Comparison of ENCODE assay signal across 9 cellular contexts in genomic region chr22:31089101-31090100, GRCh38. TPM values are rescaled to one million over a fixed set of nuclear protein-coding genes. Genes with fewer than 3 reads are reported as not detected.
A peak's percentile ranks its signal among the peaks of the same experiment; 100 is the strongest.
DNase-seq lines count a peak whose midpoint lies in the region; ATAC-seq and TF ChIP-seq lines count a peak whose summit lies in the region.
"Had no signal": no experiment of that assay in that cellular context is flagged by ENCODE, and none has a peak within 500 bp of the region (broad histone marks: within the 10 kb centered on the region; RNA-seq: fewer than 3 reads in every experiment).

No MANE protein-coding gene starts in this region.

- H3K4me3 ChIP-seq in OCI-LY3 (ENCODE audit: low read length) (no peak overlapping the region), lower lobe of right lung (no peak overlapping the region), aorta (ENCODE audit: low read length in 2 of 2) (no peak overlapping the region)
- H3K4me3 ChIP-seq: HAP-1 had no signal

- TF ChIP-seq CTCF in OCI-LY3 (IDR thresholded peaks at IDR 0.05; ENCODE audit: low read depth, low read length), result peak; percentile 97
- TF ChIP-seq CTCF in lower lobe of right lung (IDR thresholded peaks at IDR 0.05), result peak; percentile 77

- H3K27ac ChIP-seq in OCI-LY3 (ENCODE audit: low read length) (no peak overlapping the region), lower lobe of right lung (peak overlapping the region; percentile 53), aorta (ENCODE audit: low read depth in 1 of 2, low read length in 2 of 2) (peak overlapping the region in 1 of 2 donors; percentile 63)

- peak; percentile 46 for DNase-seq in stimulated activated naive CD8-positive, alpha-beta T cell treated with anti-CD3 and anti-CD28 coated beads, Interleukin-15, Interleukin-2, amounts not matched to agents 100 U/mL and 50 U/mL, for 24 hours
- DNase-seq in stimulated activated naive CD8-positive, alpha-beta T cell treated with anti-CD3 and anti-CD28 coated beads, Interleukin-15, amount 100 ng/mL, for 72 hours, result no peak
- peak; percentile 46 for DNase-seq in cerebellar cortex (ENCODE audit: low spot score)
- DNase-seq in lower lobe of right lung, result no peak
- peak in 1 of 2 donors; percentile 74 for DNase-seq in aorta
- no peak for DNase-seq in activated naive CD4-positive, alpha-beta T cell treated with anti-CD3 and anti-CD28 coated beads, Interleukin-2, amount 50 U/mL, for 72 hours (ENCODE audit: low spot score in 2 of 2)

- H4K20me1 ChIP-seq in OCI-LY3 (ENCODE audit: insufficient read depth, low read length), result no peaks in the 10 kb centered on the region

- H3K4me3 Mint-ChIP-seq in stimulated activated naive CD8-positive, alpha-beta T cell treated with anti-CD3 and anti-CD28 coated beads, Interleukin-15, amount 100 ng/mL, for 72 hours, result no peak overlapping the region

- no peaks in the 10 kb centered on the region for H3K27me3 Mint-ChIP-seq in stimulated activated naive CD8-positive, alpha-beta T cell treated with anti-CD3 and anti-CD28 coated beads, Interleukin-15, amount 100 ng/mL, for 72 hours

- peaks cover 16% of the 10 kb centered on the region for H3K4me1 ChIP-seq in OCI-LY3 (ENCODE audit: low read length)
- H3K4me1 ChIP-seq in lower lobe of right lung, result peaks cover 23% of the 10 kb centered on the region
- H3K4me1 ChIP-seq in aorta (ENCODE audit: control insufficient read depth in 1 of 2, insufficient read depth in 2 of 2, low read length in 2 of 2), result no peaks in the 10 kb centered on the region
- H3K4me1 ChIP-seq: HAP-1 had no signal

- H3K4me1 Mint-ChIP-seq in stimulated activated naive CD8-positive, alpha-beta T cell treated with anti-CD3 and anti-CD28 coated beads, Interleukin-15, amount 100 ng/mL, for 72 hours, result peaks cover 8% of the 10 kb centered on the region

- H2AFZ ChIP-seq in OCI-LY3 (ENCODE audit: low read depth, low read length), result no peak overlapping the region

- no peak overlapping the region for H3K4me2 ChIP-seq in OCI-LY3 (ENCODE audit: low read length)

- no peak overlapping the region for H3K9ac ChIP-seq in OCI-LY3 (ENCODE audit: low read length)

- H3K36me3 ChIP-seq in OCI-LY3 (replicated peaks; ENCODE audit: low read depth, low read length), result peaks cover 5% of the 10 kb centered on the region
- peaks cover 68% of the 10 kb centered on the region for H3K36me3 ChIP-seq in lower lobe of right lung
- peaks cover 0 to 19% of the 10 kb centered on the region in 2 donors for H3K36me3 ChIP-seq in aorta (ENCODE audit: control insufficient read depth in 1 of 2, insufficient read depth in 2 of 2, low read length in 1 of 2)

- intact Hi-C loops in lower lobe of right lung (cut with DNase I) (loop anchor here (10.0 kb wide), 1 partner anchor 145 kb away; no protein-coding TSS in a partner anchor), aorta (cut with DNase I) (loop anchor here in 1 of 2 donors (2.0 to 10.0 kb wide), 3 partner anchors 17 to 455 kb away; partner anchors contain the start of genes SELENOM and SLC35E4)

- H3K9me3 ChIP-seq in OCI-LY3 (ENCODE audit: insufficient read depth, low read length) (no peaks in the 10 kb centered on the region), lower lobe of right lung (no peaks in the 10 kb centered on the region), aorta (ENCODE audit: control insufficient read depth, low read length) (no peaks in the 10 kb centered on the region)
- H3K9me3 ChIP-seq: HAP-1 had no signal

- peaks cover 0 to 2% of the 10 kb centered on the region in 2 donors for H3K36me3 Mint-ChIP-seq in activated naive CD4-positive, alpha-beta T cell treated with anti-CD3 and anti-CD28 coated beads, Interleukin-2, amount 50 U/mL, for 72 hours

- ATAC-seq in stimulated activated naive CD8-positive, alpha-beta T cell treated with anti-CD3 and anti-CD28 coated beads, Interleukin-15, Interleukin-2, amounts not matched to agents 100 U/mL and 50 U/mL, for 24 hours, result no peak
- no peak for ATAC-seq in stimulated activated naive CD8-positive, alpha-beta T cell treated with anti-CD3 and anti-CD28 coated beads, Interleukin-15, amount 100 ng/mL, for 72 hours
- ATAC-seq in lower lobe of right lung, result peak; percentile 21 to 22
- ATAC-seq in aorta (ENCODE audit: low FRiP score), result peak; percentile 23
- no peak for ATAC-seq in HG02870 (IDR thresholded peaks at IDR 0.05; ENCODE audit: unreplicated experiment)
- no peak for ATAC-seq in activated naive CD4-positive, alpha-beta T cell treated with anti-CD3 and anti-CD28 coated beads, Interleukin-2, amount 50 U/mL, for 72 hours

- no peaks in the 10 kb centered on the region for H3K9me3 Mint-ChIP-seq in stimulated activated naive CD8-positive, alpha-beta T cell treated with anti-CD3 and anti-CD28 coated beads, Interleukin-15, amount 100 ng/mL, for 72 hours
- H3K9me3 Mint-ChIP-seq in activated naive CD4-positive, alpha-beta T cell treated with anti-CD3 and anti-CD28 coated beads, Interleukin-2, amount 50 U/mL, for 72 hours, result no peaks in the 10 kb centered on the region

- WGBS in aorta, 2 donors, result 48 to 50% methylated on average over 11 of the region's 11 CpGs

- H3K27me3 ChIP-seq in OCI-LY3 (ENCODE audit: low read depth, low read length), result no peaks in the 10 kb centered on the region
- no peaks in the 10 kb centered on the region for H3K27me3 ChIP-seq in lower lobe of right lung (ENCODE audit: low read depth)
- no peaks in the 10 kb centered on the region for H3K27me3 ChIP-seq in aorta (ENCODE audit: control insufficient read depth in 1 of 2, insufficient read depth in 2 of 2, low read length in 1 of 2)

- H3K79me2 ChIP-seq in OCI-LY3 (ENCODE audit: low read length), result peaks cover 2% of the 10 kb centered on the region

- no peak overlapping the region for H3K27ac Mint-ChIP-seq in stimulated activated naive CD8-positive, alpha-beta T cell treated with anti-CD3 and anti-CD28 coated beads, Interleukin-15, amount 100 ng/mL, for 72 hours
- H3K27ac Mint-ChIP-seq in activated naive CD4-positive, alpha-beta T cell treated with anti-CD3 and anti-CD28 coated beads, Interleukin-2, amount 50 U/mL, for 72 hours, result no peak overlapping the region

RNA-seq across cellular contexts. Expression of gene SMTN, which starts 8.3 kb away (rescaled TPM):
- total RNA-seq in lower lobe of right lung (44.8 TPM), aorta (1,000 to 10,000 TPM in 1 of 2 donors, 100 to 1,000 TPM in 1; 588 to 1,240 TPM)
- polyA plus RNA-seq in aorta, result 100 to 1,000 TPM in 1 of 2 donors, 10 to 100 TPM in 1; 97.7 to 554 TPM
- total RNA-seq in activated naive CD4-positive, alpha-beta T cell treated with anti-CD3 and anti-CD28 coated beads, Interleukin-2, amount 50 U/mL, for 72 hours, result 100 to 1,000 TPM in 1 of 2 donors, 10 to 100 TPM in 1; 32.5 to 128 TPM

RNA-seq across cellular contexts. Expression of gene SELENOM, which starts 18.0 kb away (rescaled TPM):
- total RNA-seq in lower lobe of right lung (86.8 TPM), aorta (100 to 1,000 TPM; 368 to 526 TPM)
- 1,000 to 10,000 TPM in 1 of 2 donors, 100 to 1,000 TPM in 1; 806 to 1,228 TPM for polyA plus RNA-seq in aorta
- 10 to 100 TPM in 1 of 2 donors, 1 to 10 TPM in 1; 7.0 to 10.2 TPM for total RNA-seq in activated naive CD4-positive, alpha-beta T cell treated with anti-CD3 and anti-CD28 coated beads, Interleukin-2, amount 50 U/mL, for 72 hours

RNA-seq across cellular contexts. Expression of gene INPP5J, which starts 33.4 kb away (rescaled TPM):
- total RNA-seq in lower lobe of right lung, result 4.6 TPM
- 1 to 10 TPM; 2.4 to 3.3 TPM for total RNA-seq in aorta
- 1 to 10 TPM; 7.6 to 8.3 TPM for polyA plus RNA-seq in aorta
- under 1 TPM; 0.32 to 0.43 TPM for total RNA-seq in activated naive CD4-positive, alpha-beta T cell treated with anti-CD3 and anti-CD28 coated beads, Interleukin-2, amount 50 U/mL, for 72 hours

RNA-seq across cellular contexts. Expression of gene PLA2G3, which starts 50.9 kb away (rescaled TPM):
- total RNA-seq in lower lobe of right lung, result 5.0 TPM
- not detected for total RNA-seq in aorta
- polyA plus RNA-seq in aorta, result under 1 TPM in 1 of 2 donors, not detected in 1; 0.33 TPM
- not detected for total RNA-seq in activated naive CD4-positive, alpha-beta T cell treated with anti-CD3 and anti-CD28 coated beads, Interleukin-2, amount 50 U/mL, for 72 hours

Comparison
In these comparisons a context has a peak if more than half of its experiments do, and no peak if none do; other contexts are left out.
1. DNase-seq: peak in stimulated activated naive CD8-positive, alpha-beta T cell treated with anti-CD3 and anti-CD28 coated beads, Interleukin-15, Interleukin-2, amounts not matched to agents 100 U/mL and 50 U/mL, for 24 hours (single experiment) and cerebellar cortex (single experiment); none in stimulated activated naive CD8-positive, alpha-beta T cell treated with anti-CD3 and anti-CD28 coated beads, Interleukin-15, amount 100 ng/mL, for 72 hours (0 of 2), lower lobe of right lung (single experiment) and activated naive CD4-positive, alpha-beta T cell treated with anti-CD3 and anti-CD28 coated beads, Interleukin-2, amount 50 U/mL, for 72 hours (0 of 2).
2. ATAC-seq: peak in lower lobe of right lung (2 of 2) and aorta (single experiment); none in stimulated activated naive CD8-positive, alpha-beta T cell treated with anti-CD3 and anti-CD28 coated beads, Interleukin-15, Interleukin-2, amounts not matched to agents 100 U/mL and 50 U/mL, for 24 hours (single experiment), stimulated activated naive CD8-positive, alpha-beta T cell treated with anti-CD3 and anti-CD28 coated beads, Interleukin-15, amount 100 ng/mL, for 72 hours (single experiment), HG02870 (single experiment) and activated naive CD4-positive, alpha-beta T cell treated with anti-CD3 and anti-CD28 coated beads, Interleukin-2, amount 50 U/mL, for 72 hours (0 of 2).
3. RNA of gene SMTN, which starts 8.3 kb away (total RNA-seq): 588 to 1,240 TPM in aorta; 32.5 to 128 TPM in activated naive CD4-positive, alpha-beta T cell treated with anti-CD3 and anti-CD28 coated beads, Interleukin-2, amount 50 U/mL, for 72 hours and 44.8 TPM in lower lobe of right lung (single experiment); every median in the first group is over 4 times any median in the second.